1 cellular context compared by ENCODE assay signal in the genomic region with DNA sequence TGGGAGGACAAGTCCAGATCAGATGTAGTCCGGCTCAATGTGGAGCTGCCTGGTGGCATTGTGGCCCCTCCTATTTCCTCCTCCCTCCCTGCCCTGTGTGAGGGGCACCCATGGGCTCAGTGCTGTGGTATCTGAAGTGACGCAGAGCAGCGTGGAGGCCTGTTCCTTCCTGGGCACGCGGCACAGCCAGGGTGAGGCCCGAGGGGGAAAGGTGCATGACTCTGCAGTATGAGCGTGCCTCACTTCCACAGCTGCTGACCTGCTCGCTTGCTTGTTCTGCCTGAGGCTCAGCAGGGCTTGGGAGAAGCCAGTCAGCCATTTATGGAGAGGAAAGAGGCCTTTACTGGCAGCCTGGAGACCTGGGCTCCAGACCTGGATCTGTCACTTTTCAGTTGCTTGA.
TF ChIP-seq lines count a peak whose summit lies in the region.

No MANE protein-coding gene starts in this region.

TF ChIP-seq in K562, 482 proteins besides CTCF, POLR2A, EP300 and RAD21:
- TF ChIP-seq, protein P1, sequence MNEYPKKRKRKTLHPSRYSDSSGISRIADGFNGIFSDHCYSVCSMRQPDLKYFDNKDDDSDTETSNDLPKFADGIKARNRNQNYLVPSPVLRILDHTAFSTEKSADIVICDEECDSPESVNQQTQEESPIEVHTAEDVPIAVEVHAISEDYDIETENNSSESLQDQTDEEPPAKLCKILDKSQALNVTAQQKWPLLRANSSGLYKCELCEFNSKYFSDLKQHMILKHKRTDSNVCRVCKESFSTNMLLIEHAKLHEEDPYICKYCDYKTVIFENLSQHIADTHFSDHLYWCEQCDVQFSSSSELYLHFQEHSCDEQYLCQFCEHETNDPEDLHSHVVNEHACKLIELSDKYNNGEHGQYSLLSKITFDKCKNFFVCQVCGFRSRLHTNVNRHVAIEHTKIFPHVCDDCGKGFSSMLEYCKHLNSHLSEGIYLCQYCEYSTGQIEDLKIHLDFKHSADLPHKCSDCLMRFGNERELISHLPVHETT (CRISPR knock-in tag; conservative IDR thresholded peaks at IDR 0.05 in 1 of 2, IDR thresholded peaks at IDR 0.05 in 1 of 2): no peak
- 0 out of 2 replicates have a peak, but pooled peaks have one; percentile 30 for TF ChIP-seq C11orf30 (IDR thresholded peaks at IDR 0.05; ENCODE audit: low read depth)
- TF ChIP-seq, protein P2, sequence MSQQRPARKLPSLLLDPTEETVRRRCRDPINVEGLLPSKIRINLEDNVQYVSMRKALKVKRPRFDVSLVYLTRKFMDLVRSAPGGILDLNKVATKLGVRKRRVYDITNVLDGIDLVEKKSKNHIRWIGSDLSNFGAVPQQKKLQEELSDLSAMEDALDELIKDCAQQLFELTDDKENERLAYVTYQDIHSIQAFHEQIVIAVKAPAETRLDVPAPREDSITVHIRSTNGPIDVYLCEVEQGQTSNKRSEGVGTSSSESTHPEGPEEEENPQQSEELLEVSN (IDR thresholded peaks at IDR 0.05; ENCODE audit: borderline replicate concordance in 1 of 2, extremely low read depth in 1 of 2, insufficient read depth in 1 of 2, insufficient read length in 1 of 2, low read depth in 1 of 2, low read length in 1 of 2, poor library complexity in 1 of 2, severe bottlenecking in 1 of 2): peak in 1 of 2 experiments; percentile 35
- peak; percentile 15; the same call in 1 of the 2 replicates for TF ChIP-seq L3MBTL2 (IDR thresholded peaks at IDR 0.05)
- TF ChIP-seq, protein P3, sequence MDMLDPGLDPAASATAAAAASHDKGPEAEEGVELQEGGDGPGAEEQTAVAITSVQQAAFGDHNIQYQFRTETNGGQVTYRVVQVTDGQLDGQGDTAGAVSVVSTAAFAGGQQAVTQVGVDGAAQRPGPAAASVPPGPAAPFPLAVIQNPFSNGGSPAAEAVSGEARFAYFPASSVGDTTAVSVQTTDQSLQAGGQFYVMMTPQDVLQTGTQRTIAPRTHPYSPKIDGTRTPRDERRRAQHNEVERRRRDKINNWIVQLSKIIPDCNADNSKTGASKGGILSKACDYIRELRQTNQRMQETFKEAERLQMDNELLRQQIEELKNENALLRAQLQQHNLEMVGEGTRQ (CRISPR knock-in tag; IDR thresholded peaks at IDR 0.05): no peak
- no peak for TF ChIP-seq ILK (tag; IDR thresholded peaks at IDR 0.05; ENCODE audit: borderline replicate concordance, low read depth)
- TF ChIP-seq MAZ (CRISPR knock-in tag; conservative IDR thresholded peaks at IDR 0.05 in 1 of 2, IDR thresholded peaks at IDR 0.05 in 1 of 2): no peak
- TF ChIP-seq NFE2 (IDR thresholded peaks at IDR 0.05; ENCODE audit: low read depth): peak; percentile 51
- TF ChIP-seq ARHGAP35 (IDR thresholded peaks at IDR 0.05; ENCODE audit: partially characterized antibody): no peak
- no peak for TF ChIP-seq HDGF (IDR thresholded peaks at IDR 0.05)
- TF ChIP-seq, protein P4, sequence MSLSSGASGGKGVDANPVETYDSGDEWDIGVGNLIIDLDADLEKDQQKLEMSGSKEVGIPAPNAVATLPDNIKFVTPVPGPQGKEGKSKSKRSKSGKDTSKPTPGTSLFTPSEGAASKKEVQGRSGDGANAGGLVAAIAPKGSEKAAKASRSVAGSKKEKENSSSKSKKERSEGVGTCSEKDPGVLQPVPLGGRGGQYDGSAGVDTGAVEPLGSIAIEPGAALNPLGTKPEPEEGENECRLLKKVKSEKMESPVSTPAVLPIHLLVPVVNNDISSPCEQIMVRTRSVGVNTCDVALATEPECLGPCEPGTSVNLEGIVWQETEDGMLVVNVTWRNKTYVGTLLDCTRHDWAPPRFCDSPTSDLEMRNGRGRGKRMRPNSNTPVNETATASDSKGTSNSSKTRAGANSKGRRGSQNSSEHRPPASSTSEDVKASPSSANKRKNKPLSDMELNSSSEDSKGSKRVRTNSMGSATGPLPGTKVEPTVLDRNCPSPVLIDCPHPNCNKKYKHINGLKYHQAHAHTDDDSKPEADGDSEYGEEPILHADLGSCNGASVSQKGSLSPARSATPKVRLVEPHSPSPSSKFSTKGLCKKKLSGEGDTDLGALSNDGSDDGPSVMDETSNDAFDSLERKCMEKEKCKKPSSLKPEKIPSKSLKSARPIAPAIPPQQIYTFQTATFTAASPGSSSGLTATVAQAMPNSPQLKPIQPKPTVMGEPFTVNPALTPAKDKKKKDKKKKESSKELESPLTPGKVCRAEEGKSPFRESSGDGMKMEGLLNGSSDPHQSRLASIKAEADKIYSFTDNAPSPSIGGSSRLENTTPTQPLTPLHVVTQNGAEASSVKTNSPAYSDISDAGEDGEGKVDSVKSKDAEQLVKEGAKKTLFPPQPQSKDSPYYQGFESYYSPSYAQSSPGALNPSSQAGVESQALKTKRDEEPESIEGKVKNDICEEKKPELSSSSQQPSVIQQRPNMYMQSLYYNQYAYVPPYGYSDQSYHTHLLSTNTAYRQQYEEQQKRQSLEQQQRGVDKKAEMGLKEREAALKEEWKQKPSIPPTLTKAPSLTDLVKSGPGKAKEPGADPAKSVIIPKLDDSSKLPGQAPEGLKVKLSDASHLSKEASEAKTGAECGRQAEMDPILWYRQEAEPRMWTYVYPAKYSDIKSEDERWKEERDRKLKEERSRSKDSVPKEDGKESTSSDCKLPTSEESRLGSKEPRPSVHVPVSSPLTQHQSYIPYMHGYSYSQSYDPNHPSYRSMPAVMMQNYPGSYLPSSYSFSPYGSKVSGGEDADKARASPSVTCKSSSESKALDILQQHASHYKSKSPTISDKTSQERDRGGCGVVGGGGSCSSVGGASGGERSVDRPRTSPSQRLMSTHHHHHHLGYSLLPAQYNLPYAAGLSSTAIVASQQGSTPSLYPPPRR (CRISPR knock-in tag; IDR thresholded peaks at IDR 0.05; ENCODE audit: borderline replicate concordance): no peak
- TF ChIP-seq, protein P5, sequence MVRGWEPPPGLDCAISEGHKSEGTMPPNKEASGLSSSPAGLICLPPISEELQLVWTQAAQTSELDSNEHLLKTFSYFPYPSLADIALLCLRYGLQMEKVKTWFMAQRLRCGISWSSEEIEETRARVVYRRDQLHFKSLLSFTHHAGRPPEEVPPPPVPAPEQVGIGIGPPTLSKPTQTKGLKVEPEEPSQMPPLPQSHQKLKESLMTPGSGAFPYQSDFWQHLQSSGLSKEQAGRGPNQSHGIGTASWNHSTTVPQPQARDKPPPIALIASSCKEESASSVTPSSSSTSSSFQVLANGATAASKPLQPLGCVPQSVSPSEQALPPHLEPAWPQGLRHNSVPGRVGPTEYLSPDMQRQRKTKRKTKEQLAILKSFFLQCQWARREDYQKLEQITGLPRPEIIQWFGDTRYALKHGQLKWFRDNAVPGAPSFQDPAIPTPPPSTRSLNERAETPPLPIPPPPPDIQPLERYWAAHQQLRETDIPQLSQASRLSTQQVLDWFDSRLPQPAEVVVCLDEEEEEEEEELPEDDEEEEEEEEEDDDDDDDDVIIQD (CRISPR knock-in tag; IDR thresholded peaks at IDR 0.05): no peak
